8 cellular contexts compared by ENCODE assay signal in the genomic region with DNA sequence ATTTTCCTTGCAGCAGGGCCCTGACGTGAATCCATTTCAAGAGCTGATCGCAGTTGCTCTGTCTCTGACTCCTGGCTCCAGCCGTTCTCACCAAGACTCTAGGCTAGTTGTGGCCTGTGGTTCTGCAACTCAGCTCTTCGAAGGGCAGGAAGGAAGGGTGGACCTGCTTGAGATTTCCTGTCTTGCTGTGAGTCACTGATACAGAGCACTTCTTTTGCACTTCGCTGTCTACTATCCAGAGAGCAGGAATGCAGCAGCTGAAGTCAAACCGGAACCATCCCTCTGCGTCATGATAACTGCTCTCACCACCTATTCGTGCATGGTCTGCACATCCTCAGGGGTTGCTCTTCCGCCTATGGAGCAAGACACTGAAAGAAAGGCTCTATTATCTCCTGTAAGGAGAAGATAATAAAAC. TPM values are rescaled to one million over a fixed set of nuclear protein-coding genes. Genes with fewer than 3 reads are reported as not detected.
DNase-seq lines count a peak whose midpoint lies in the region; ATAC-seq and TF ChIP-seq lines count a peak whose summit lies in the region.

No MANE protein-coding gene starts in this region.

- H3K27ac ChIP-seq in HL-60 (replicated peaks) (peak overlapping the region; percentile 65), lung (ENCODE audit: low read depth in 1 of 2, low read length in 1 of 2) (peak overlapping the region in 1 of 2 donors; percentile 88)

- H3K27me3 Mint-ChIP-seq in activated B cell treated with CpG ODN at 0.5 μM for 24 hours: no peaks in the 10 kb centered on the region

- intact Hi-C loops in activated B cell treated with CpG ODN at 0.5 μM for 24 hours (cut with micrococcal nuclease): loop anchor here (5.0 kb wide), 1 partner anchor 59 kb away; the partner anchor contains the start of gene RAP2B

- H3K4me1 Mint-ChIP-seq in activated B cell treated with CpG ODN at 0.5 μM for 24 hours: peaks cover 42% of the 10 kb centered on the region

- no peaks in the 10 kb centered on the region for H3K9me3 Mint-ChIP-seq in activated B cell treated with CpG ODN at 0.5 μM for 24 hours

- H3K36me3 ChIP-seq in lung (ENCODE audit: control insufficient read depth in 2 of 2, insufficient read depth in 2 of 2, low read length in 2 of 2): no peaks in the 10 kb centered on the region

- TF ChIP-seq CTCF in HL-60 (IDR thresholded peaks at IDR 0.05; ENCODE audit: insufficient read depth, low read length) (no peak), activated B cell treated with CpG ODN at 0.5 μM for 24 hours (IDR thresholded peaks at IDR 0.05) (no peak), lung (IDR thresholded peaks at IDR 0.05; ENCODE audit: control extremely low read depth, extremely low read depth) (no peak)

- H3K4me1 ChIP-seq in lung (ENCODE audit: control insufficient read depth in 2 of 2, insufficient read depth in 2 of 2, low read length in 2 of 2): peaks cover 0 to 2% of the 10 kb centered on the region in 2 donors

- 18 to 36% methylated on average over 9 of the region's 9 CpGs for WGBS in lung, 2 donors

- ATAC-seq in GM19463 (IDR thresholded peaks at IDR 0.05; ENCODE audit: unreplicated experiment) (peak; percentile 81), activated B cell treated with CpG ODN at 0.5 μM for 24 hours (ENCODE audit: low read depth) (peak; percentile 91), lung (ENCODE audit: insufficient read depth, low FRiP score) (peak; percentile 96)

- H3K27me3 ChIP-seq in HL-60 (ENCODE audit: insufficient read depth, poor library complexity, severe bottlenecking) (no peaks in the 10 kb centered on the region), lung (ENCODE audit: control insufficient read depth, insufficient read depth) (no peaks in the 10 kb centered on the region)

- DNase-seq in AG08396 (ENCODE audit: low spot score) (peak; percentile 60), HL-60 (ENCODE audit: low read depth in 1 of 2, low spot score in 1 of 2) (peak; percentile 96 to 97), activated B cell treated with CpG ODN at 0.5 μM for 24 hours (no peak), lung (ENCODE audit: low spot score) (peak; percentile 63), NCI-H748 treated with DMSO at 0.1 percent for 48 hours (lab: John Stamatoyannopoulos, UW) (no peak)
- peak; percentile 92 for DNase-seq in central memory CD4-positive, alpha-beta T cell
- DNase-seq in stimulated activated CD8-positive, alpha-beta memory T cell treated with anti-CD3 and anti-CD28 coated beads, Interleukin-15, amount 100 ng/mL, for 4 hours (ENCODE audit: low read depth in 2 of 2): peak; percentile 40 to 54

- peak overlapping the region; percentile 78 for H3K4me3 Mint-ChIP-seq in activated B cell treated with CpG ODN at 0.5 μM for 24 hours

- POLR2A ChIA-PET in activated B cell treated with CpG ODN at 0.5 μM for 24 hours (lab: Charles Lee): interaction anchor here (0.6 to 4.2 kb wide), 3 partner anchors 11 to 60 kb away, joined by 4 to 38 read pairs (median 6); partner anchors contain the start of gene RAP2B

- H3K9me3 ChIP-seq in lung (ENCODE audit: control insufficient read depth in 2 of 2, insufficient read depth in 1 of 2, low read length in 1 of 2): no peaks in the 10 kb centered on the region

- H3K4me3 ChIP-seq in HL-60 (replicated peaks; ENCODE audit: insufficient read depth, low read length) (peak overlapping the region; percentile 10; the same call in 1 of the 2 replicates), lung (no peak overlapping the region)

- H3K27ac Mint-ChIP-seq in activated B cell treated with CpG ODN at 0.5 μM for 24 hours: peak overlapping the region; percentile 85

- CTCF ChIA-PET in activated B cell treated with CpG ODN at 0.5 μM for 24 hours (lab: Charles Lee): interaction anchor here (0.6 to 1.2 kb wide), 2 partner anchors 43 to 56 kb away, joined by 3 to 4 read pairs; no protein-coding TSS in a partner anchor

- H3K36me3 Mint-ChIP-seq in activated B cell treated with CpG ODN at 0.5 μM for 24 hours (ENCODE audit: low read depth): no peaks in the 10 kb centered on the region

RNA-seq across cellular contexts. Expression of gene RAP2B, which starts 59.7 kb away (rescaled TPM):
- total RNA-seq in activated B cell treated with CpG ODN at 0.5 μM for 24 hours: 10.7 and 12.2 TPM in 2 replicates
- 10 to 100 TPM; 22.2 to 23.8 TPM for total RNA-seq in lung
- polyA plus RNA-seq in lung: 1 to 10 TPM; 7.4 to 9.2 TPM

Comparison
In these comparisons a context has a peak if more than half of its experiments do, and no peak if none do; other contexts are left out.
1. DNase-seq: peak in AG08396 (single experiment), HL-60 (2 of 2), central memory CD4-positive, alpha-beta T cell (single experiment), lung (single experiment) and stimulated activated CD8-positive, alpha-beta memory T cell treated with anti-CD3 and anti-CD28 coated beads, Interleukin-15, amount 100 ng/mL, for 4 hours (2 of 2); none in activated B cell treated with CpG ODN at 0.5 μM for 24 hours (single experiment) and NCI-H748 treated with DMSO at 0.1 percent for 48 hours (single experiment).
2. Peak in every context shown above with its lines, with median percentiles within 50 percentile points of each other: ATAC-seq.